Comparison of ENCODE assay signal across 9 cellular contexts in the genomic region with DNA sequence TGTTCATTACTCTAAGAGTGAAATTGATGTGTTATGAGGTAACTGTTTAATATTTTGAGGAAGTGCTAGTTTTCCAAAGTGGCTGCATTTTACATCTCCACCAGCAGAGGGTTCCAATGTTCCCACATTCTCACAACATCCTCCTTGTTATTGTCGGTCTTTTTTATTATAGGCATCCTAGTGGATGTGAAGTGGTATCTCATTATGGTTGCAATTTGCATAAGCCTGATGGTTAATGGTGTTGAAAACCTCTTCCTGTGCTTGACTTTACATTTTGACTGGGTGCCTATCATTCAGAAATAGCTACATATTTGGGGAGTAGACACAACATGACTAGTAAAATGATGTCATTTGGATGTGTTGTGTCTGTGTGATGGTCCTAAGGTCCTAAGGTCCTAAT.
DNase-seq lines count a peak whose midpoint lies in the region; ATAC-seq lines count a peak whose summit lies in the region.
"Had no signal": no experiment of that assay in that cellular context is flagged by ENCODE, and none has a peak within 500 bp of the region (broad histone marks: within the 10 kb centered on the region; RNA-seq: fewer than 3 reads in every experiment).

No MANE protein-coding gene starts in this region.

- DNase-seq in DMS53 treated with DMSO at 0.1 percent for 48 hours (lab: John Stamatoyannopoulos, UW; ENCODE audit: unreplicated experiment) (peak; percentile 18), NCI-H748 (lab: John Stamatoyannopoulos, UW; ENCODE audit: unreplicated experiment) (peak; percentile 82), dermis microvascular lymphatic vessel endothelial cell (ENCODE audit: low read depth in 2 of 2) (peak; percentile 3 to 27), pons (ENCODE audit: low spot score) (peak; percentile 25), KG1 (lab: John Stamatoyannopoulos, UW) (no peak)
- no peak for DNase-seq in T-helper 2 cell treated with Interferon-gamma antibody and Interleukin-4, amounts not matched to agents 5 μg/mL and 100 μg/mL, for 36 hours (ENCODE audit: low spot score)
- DNase-seq: activated T-cell treated with anti-CD3 and anti-CD28 coated beads, Interleukin-2, amount 50 U/mL, for 72 hours had no signal

- H3K36me3 Mint-ChIP-seq in T-helper 2 cell treated with Interferon-gamma antibody and Interleukin-4, amounts not matched to agents 5 μg/mL and 100 μg/mL, for 36 hours (ENCODE audit: low read depth): no peaks in the 10 kb centered on the region

- H3K9me3 Mint-ChIP-seq in T-helper 2 cell treated with Interferon-gamma antibody and Interleukin-4, amounts not matched to agents 5 μg/mL and 100 μg/mL, for 36 hours: no peaks in the 10 kb centered on the region

- no peaks in the 10 kb centered on the region for H3K27me3 Mint-ChIP-seq in T-helper 2 cell treated with Interferon-gamma antibody and Interleukin-4, amounts not matched to agents 5 μg/mL and 100 μg/mL, for 36 hours (ENCODE audit: low read depth)

- H3K4me3 Mint-ChIP-seq in T-helper 2 cell treated with Interferon-gamma antibody and Interleukin-4, amounts not matched to agents 5 μg/mL and 100 μg/mL, for 36 hours: no peak overlapping the region
- H3K4me3 Mint-ChIP-seq: activated T-cell treated with anti-CD3 and anti-CD28 coated beads, Interleukin-2, amount 50 U/mL, for 72 hours had no signal

- H3K4me1 Mint-ChIP-seq in T-helper 2 cell treated with Interferon-gamma antibody and Interleukin-4, amounts not matched to agents 5 μg/mL and 100 μg/mL, for 36 hours (ENCODE audit: low read depth): no peaks in the 10 kb centered on the region

- H3K27ac Mint-ChIP-seq in T-helper 2 cell treated with Interferon-gamma antibody and Interleukin-4, amounts not matched to agents 5 μg/mL and 100 μg/mL, for 36 hours: no peak overlapping the region
- H3K27ac Mint-ChIP-seq: activated T-cell treated with anti-CD3 and anti-CD28 coated beads, Interleukin-2, amount 50 U/mL, for 72 hours had no signal

- ATAC-seq in GM19452 (IDR thresholded peaks at IDR 0.05; ENCODE audit: unreplicated experiment) (peak; percentile 73), HG03354 (IDR thresholded peaks at IDR 0.05; ENCODE audit: poor library complexity, severe bottlenecking, unreplicated experiment) (peak; percentile 86)

Comparison
In these comparisons a context has a peak if more than half of its experiments do, and no peak if none do; other contexts are left out.
1. DNase-seq: peak in DMS53 treated with DMSO at 0.1 percent for 48 hours (single experiment), NCI-H748 (single experiment), dermis microvascular lymphatic vessel endothelial cell (2 of 2) and pons (single experiment); none in T-helper 2 cell treated with Interferon-gamma antibody and Interleukin-4, amounts not matched to agents 5 μg/mL and 100 μg/mL, for 36 hours (single experiment) and KG1 (single experiment).